1 cellular context compared by ENCODE assay signal in genomic region chr6:65707134-65707826, GRCh38.
TF ChIP-seq lines count a peak whose summit lies in the region.

Gene EYS, minus strand, starts transcription at chr6:65707226. Its CDS starts 211,816 bp downstream, at chr6:65495410.

TF ChIP-seq in H1, 55 proteins besides CTCF, POLR2A, EP300 and RAD21:
- TF ChIP-seq CBX5 (IDR thresholded peaks at IDR 0.05; ENCODE audit: low read depth, low read length) (no peak), TEAD4 (IDR thresholded peaks at IDR 0.05; ENCODE audit: low read depth, low read length) (no peak), YY1 (IDR thresholded peaks at IDR 0.05; ENCODE audit: low read depth, low read length) (no peak), POU5F1 (IDR thresholded peaks at IDR 0.05; ENCODE audit: low read depth, low read length) (no peak), CTBP2 (IDR thresholded peaks at IDR 0.05; ENCODE audit: borderline replicate concordance, insufficient read depth, insufficient read length, low read length) (no peak), CBX8 (IDR thresholded peaks at IDR 0.05; ENCODE audit: borderline replicate concordance, low read depth, low read length) (no peak), SUZ12 (IDR thresholded peaks at IDR 0.05; ENCODE audit: low read length) (no peak), CHD2 (IDR thresholded peaks at IDR 0.05; ENCODE audit: low read length) (no peak), CHD1 (IDR thresholded peaks at IDR 0.05; ENCODE audit: low read depth, low read length) (no peak), NRF1 (IDR thresholded peaks at IDR 0.05; ENCODE audit: low read depth, low read length) (no peak), EGR1 (IDR thresholded peaks at IDR 0.05; ENCODE audit: borderline replicate concordance, low read depth, low read length) (no peak), ZNF274 (IDR thresholded peaks at IDR 0.05; ENCODE audit: borderline replicate concordance, extremely low read depth, low read length) (no peak), SIRT6 (IDR thresholded peaks at IDR 0.05; ENCODE audit: low read length) (no peak)
- TF ChIP-seq, protein P1, sequence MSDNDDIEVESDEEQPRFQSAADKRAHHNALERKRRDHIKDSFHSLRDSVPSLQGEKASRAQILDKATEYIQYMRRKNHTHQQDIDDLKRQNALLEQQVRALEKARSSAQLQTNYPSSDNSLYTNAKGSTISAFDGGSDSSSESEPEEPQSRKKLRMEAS (IDR thresholded peaks at IDR 0.05), result no peak
- TF ChIP-seq, protein P2, sequence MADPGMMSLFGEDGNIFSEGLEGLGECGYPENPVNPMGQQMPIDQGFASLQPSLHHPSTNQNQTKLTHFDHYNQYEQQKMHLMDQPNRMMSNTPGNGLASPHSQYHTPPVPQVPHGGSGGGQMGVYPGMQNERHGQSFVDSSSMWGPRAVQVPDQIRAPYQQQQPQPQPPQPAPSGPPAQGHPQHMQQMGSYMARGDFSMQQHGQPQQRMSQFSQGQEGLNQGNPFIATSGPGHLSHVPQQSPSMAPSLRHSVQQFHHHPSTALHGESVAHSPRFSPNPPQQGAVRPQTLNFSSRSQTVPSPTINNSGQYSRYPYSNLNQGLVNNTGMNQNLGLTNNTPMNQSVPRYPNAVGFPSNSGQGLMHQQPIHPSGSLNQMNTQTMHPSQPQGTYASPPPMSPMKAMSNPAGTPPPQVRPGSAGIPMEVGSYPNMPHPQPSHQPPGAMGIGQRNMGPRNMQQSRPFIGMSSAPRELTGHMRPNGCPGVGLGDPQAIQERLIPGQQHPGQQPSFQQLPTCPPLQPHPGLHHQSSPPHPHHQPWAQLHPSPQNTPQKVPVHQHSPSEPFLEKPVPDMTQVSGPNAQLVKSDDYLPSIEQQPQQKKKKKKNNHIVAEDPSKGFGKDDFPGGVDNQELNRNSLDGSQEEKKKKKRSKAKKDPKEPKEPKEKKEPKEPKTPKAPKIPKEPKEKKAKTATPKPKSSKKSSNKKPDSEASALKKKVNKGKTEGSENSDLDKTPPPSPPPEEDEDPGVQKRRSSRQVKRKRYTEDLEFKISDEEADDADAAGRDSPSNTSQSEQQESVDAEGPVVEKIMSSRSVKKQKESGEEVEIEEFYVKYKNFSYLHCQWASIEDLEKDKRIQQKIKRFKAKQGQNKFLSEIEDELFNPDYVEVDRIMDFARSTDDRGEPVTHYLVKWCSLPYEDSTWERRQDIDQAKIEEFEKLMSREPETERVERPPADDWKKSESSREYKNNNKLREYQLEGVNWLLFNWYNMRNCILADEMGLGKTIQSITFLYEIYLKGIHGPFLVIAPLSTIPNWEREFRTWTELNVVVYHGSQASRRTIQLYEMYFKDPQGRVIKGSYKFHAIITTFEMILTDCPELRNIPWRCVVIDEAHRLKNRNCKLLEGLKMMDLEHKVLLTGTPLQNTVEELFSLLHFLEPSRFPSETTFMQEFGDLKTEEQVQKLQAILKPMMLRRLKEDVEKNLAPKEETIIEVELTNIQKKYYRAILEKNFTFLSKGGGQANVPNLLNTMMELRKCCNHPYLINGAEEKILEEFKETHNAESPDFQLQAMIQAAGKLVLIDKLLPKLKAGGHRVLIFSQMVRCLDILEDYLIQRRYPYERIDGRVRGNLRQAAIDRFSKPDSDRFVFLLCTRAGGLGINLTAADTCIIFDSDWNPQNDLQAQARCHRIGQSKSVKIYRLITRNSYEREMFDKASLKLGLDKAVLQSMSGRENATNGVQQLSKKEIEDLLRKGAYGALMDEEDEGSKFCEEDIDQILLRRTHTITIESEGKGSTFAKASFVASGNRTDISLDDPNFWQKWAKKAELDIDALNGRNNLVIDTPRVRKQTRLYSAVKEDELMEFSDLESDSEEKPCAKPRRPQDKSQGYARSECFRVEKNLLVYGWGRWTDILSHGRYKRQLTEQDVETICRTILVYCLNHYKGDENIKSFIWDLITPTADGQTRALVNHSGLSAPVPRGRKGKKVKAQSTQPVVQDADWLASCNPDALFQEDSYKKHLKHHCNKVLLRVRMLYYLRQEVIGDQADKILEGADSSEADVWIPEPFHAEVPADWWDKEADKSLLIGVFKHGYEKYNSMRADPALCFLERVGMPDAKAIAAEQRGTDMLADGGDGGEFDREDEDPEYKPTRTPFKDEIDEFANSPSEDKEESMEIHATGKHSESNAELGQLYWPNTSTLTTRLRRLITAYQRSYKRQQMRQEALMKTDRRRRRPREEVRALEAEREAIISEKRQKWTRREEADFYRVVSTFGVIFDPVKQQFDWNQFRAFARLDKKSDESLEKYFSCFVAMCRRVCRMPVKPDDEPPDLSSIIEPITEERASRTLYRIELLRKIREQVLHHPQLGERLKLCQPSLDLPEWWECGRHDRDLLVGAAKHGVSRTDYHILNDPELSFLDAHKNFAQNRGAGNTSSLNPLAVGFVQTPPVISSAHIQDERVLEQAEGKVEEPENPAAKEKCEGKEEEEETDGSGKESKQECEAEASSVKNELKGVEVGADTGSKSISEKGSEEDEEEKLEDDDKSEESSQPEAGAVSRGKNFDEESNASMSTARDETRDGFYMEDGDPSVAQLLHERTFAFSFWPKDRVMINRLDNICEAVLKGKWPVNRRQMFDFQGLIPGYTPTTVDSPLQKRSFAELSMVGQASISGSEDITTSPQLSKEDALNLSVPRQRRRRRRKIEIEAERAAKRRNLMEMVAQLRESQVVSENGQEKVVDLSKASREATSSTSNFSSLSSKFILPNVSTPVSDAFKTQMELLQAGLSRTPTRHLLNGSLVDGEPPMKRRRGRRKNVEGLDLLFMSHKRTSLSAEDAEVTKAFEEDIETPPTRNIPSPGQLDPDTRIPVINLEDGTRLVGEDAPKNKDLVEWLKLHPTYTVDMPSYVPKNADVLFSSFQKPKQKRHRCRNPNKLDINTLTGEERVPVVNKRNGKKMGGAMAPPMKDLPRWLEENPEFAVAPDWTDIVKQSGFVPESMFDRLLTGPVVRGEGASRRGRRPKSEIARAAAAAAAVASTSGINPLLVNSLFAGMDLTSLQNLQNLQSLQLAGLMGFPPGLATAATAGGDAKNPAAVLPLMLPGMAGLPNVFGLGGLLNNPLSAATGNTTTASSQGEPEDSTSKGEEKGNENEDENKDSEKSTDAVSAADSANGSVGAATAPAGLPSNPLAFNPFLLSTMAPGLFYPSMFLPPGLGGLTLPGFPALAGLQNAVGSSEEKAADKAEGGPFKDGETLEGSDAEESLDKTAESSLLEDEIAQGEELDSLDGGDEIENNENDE (IDR thresholded peaks at IDR 0.05; ENCODE audit: insufficient replicate concordance, low read length), result no peak
